Comparison of ENCODE assay signal across 11 cellular contexts in genomic region chr19:34135401-34135800, GRCh38. TPM values are rescaled to one million over a fixed set of nuclear protein-coding genes. Genes with fewer than 3 reads are reported as not detected.
DNase-seq lines count a peak whose midpoint lies in the region; ATAC-seq lines count a peak whose summit lies in the region.
"Had no signal": no experiment of that assay in that cellular context is flagged by ENCODE, and none has a peak within 500 bp of the region (broad histone marks: within the 10 kb centered on the region; RNA-seq: fewer than 3 reads in every experiment).

No MANE protein-coding gene starts in this region.

- no peak overlapping the region for H3K9ac ChIP-seq in SK-N-MC (ENCODE audit: insufficient read length)

- H3K27ac Mint-ChIP-seq in activated T-cell treated with anti-CD3 and anti-CD28 coated beads, Interleukin-2, amount 50 U/mL, for 72 hours: peak overlapping the region; percentile 90
- H3K27ac Mint-ChIP-seq in stimulated activated naive CD8-positive, alpha-beta T cell treated with anti-CD3 and anti-CD28 coated beads, Interleukin-15, amount 100 ng/mL, for 72 hours: peak overlapping the region in 1 of 2 donors; percentile 98

- peaks cover 12% of the 10 kb centered on the region for H3K4me1 Mint-ChIP-seq in activated T-cell treated with anti-CD3 and anti-CD28 coated beads, Interleukin-2, amount 50 U/mL, for 72 hours (ENCODE audit: low read depth)
- H3K4me1 Mint-ChIP-seq in stimulated activated naive CD8-positive, alpha-beta T cell treated with anti-CD3 and anti-CD28 coated beads, Interleukin-15, amount 100 ng/mL, for 72 hours: peaks cover 11% of the 10 kb centered on the region

- H3K4me3 ChIP-seq in SK-N-MC: peak overlapping the region; percentile 98; the same call in 1 of the 2 replicates

- peak overlapping the region; percentile 85 to 93 for H3K4me3 Mint-ChIP-seq in activated T-cell treated with anti-CD3 and anti-CD28 coated beads, Interleukin-2, amount 50 U/mL, for 72 hours
- H3K4me3 Mint-ChIP-seq in stimulated activated naive CD8-positive, alpha-beta T cell treated with anti-CD3 and anti-CD28 coated beads, Interleukin-15, amount 100 ng/mL, for 72 hours: peak overlapping the region; percentile 94 to 95

- H3K36me3 ChIP-seq in SK-N-MC (ENCODE audit: insufficient read depth, low read length): no peaks in the 10 kb centered on the region
- H3K36me3 ChIP-seq: BE2C, brain microvascular endothelial cell had no signal

- no peak for DNase-seq in activated T-cell treated with anti-CD3 and anti-CD28 coated beads, Interleukin-2, amount 50 U/mL, for 72 hours
- DNase-seq in activated T-cell treated with anti-CD3 and anti-CD28 coated beads, Interleukin-2, amount 50 U/mL, for 1 hour: no peak
- DNase-seq in SK-N-MC (ENCODE audit: low read depth, low spot score) (no peak), glomerular visceral epithelial cell (ENCODE audit: extremely low spot score) (peak; percentile 25), T1000 (lab: John Stamatoyannopoulos, UW) (no peak), OCI-M2 (lab: John Stamatoyannopoulos, UW; ENCODE audit: unreplicated experiment) (no peak)
- DNase-seq in stimulated activated naive CD8-positive, alpha-beta T cell treated with anti-CD3 and anti-CD28 coated beads, Interleukin-15, amount 100 ng/mL, for 72 hours: no peak
- DNase-seq: BE2C; NK-92 treated with Interleukin-12 subunit alpha and Interleukin-12 subunit beta, amount 100 ng/mL, for 24 hours had no signal

- no peak overlapping the region for H3K27ac ChIP-seq in SK-N-MC
- H3K27ac ChIP-seq: brain microvascular endothelial cell had no signal

- no peaks in the 10 kb centered on the region for H3K9me3 ChIP-seq in SK-N-MC (ENCODE audit: low read depth, low read length)
- H3K9me3 ChIP-seq: BE2C had no signal

- no peaks in the 10 kb centered on the region for H3K27me3 Mint-ChIP-seq in activated T-cell treated with anti-CD3 and anti-CD28 coated beads, Interleukin-2, amount 50 U/mL, for 72 hours (ENCODE audit: low read depth)
- no peaks in the 10 kb centered on the region for H3K27me3 Mint-ChIP-seq in stimulated activated naive CD8-positive, alpha-beta T cell treated with anti-CD3 and anti-CD28 coated beads, Interleukin-15, amount 100 ng/mL, for 72 hours

- no peaks in the 10 kb centered on the region for H3K36me3 Mint-ChIP-seq in activated T-cell treated with anti-CD3 and anti-CD28 coated beads, Interleukin-2, amount 50 U/mL, for 72 hours (ENCODE audit: insufficient read depth in 2 of 2)

- no peaks in the 10 kb centered on the region for H3K9me3 Mint-ChIP-seq in activated T-cell treated with anti-CD3 and anti-CD28 coated beads, Interleukin-2, amount 50 U/mL, for 72 hours
- H3K9me3 Mint-ChIP-seq in stimulated activated naive CD8-positive, alpha-beta T cell treated with anti-CD3 and anti-CD28 coated beads, Interleukin-15, amount 100 ng/mL, for 72 hours: no peaks in the 10 kb centered on the region

- no peak for ATAC-seq in activated T-cell treated with anti-CD3 and anti-CD28 coated beads, Interleukin-2, amount 50 U/mL, for 72 hours (replicated peaks in 1 of 2)
- no peak for ATAC-seq in stimulated activated naive CD8-positive, alpha-beta T cell treated with anti-CD3 and anti-CD28 coated beads, Interleukin-15, amount 100 ng/mL, for 72 hours
- no peak for ATAC-seq in HG03025 (IDR thresholded peaks at IDR 0.05; ENCODE audit: low FRiP score, unreplicated experiment)

RNA-seq across cellular contexts. Expression of gene LSM14A, which starts 36.9 kb away (rescaled TPM):
- total RNA-seq in activated T-cell treated with anti-CD3 and anti-CD28 coated beads, Interleukin-2, amount 50 U/mL, for 72 hours: 100 to 1,000 TPM; 112 to 130 TPM
